ENCODE assay signal across 15 cellular contexts in genomic region chr11:60900673-60901404, GRCh38. TPM values are rescaled to one million over a fixed set of nuclear protein-coding genes. Genes with fewer than 3 reads are reported as not detected.
DNase-seq lines count a peak whose midpoint lies in the region; ATAC-seq lines count a peak whose summit lies in the region.
"Had no signal": no experiment of that assay in that cellular context is flagged by ENCODE, and none has a peak within 500 bp of the region (broad histone marks: within the 10 kb centered on the region; RNA-seq: fewer than 3 reads in every experiment).

No MANE protein-coding gene starts in this region.

- H3K27ac Mint-ChIP-seq in activated naive CD4-positive, alpha-beta T cell treated with anti-CD3 and anti-CD28 coated beads, Interleukin-2, amount 50 U/mL, for 72 hours, result peak overlapping the region; percentile 67 to 87

- H3K9me3 Mint-ChIP-seq in activated naive CD4-positive, alpha-beta T cell treated with anti-CD3 and anti-CD28 coated beads, Interleukin-2, amount 50 U/mL, for 72 hours, result no peaks in the 10 kb centered on the region
- H3K9me3 Mint-ChIP-seq: CD14-positive monocyte had no signal

- H3K36me3 Mint-ChIP-seq in activated naive CD4-positive, alpha-beta T cell treated with anti-CD3 and anti-CD28 coated beads, Interleukin-2, amount 50 U/mL, for 72 hours, result peaks cover 27 to 40% of the 10 kb centered on the region in 2 donors

- H3K36me3 ChIP-seq in SK-N-MC (ENCODE audit: insufficient read depth, low read length) (peaks cover 84% of the 10 kb centered on the region), skeletal muscle tissue (ENCODE audit: control insufficient read depth in 3 of 3, insufficient read depth in 3 of 3, low read length in 3 of 3) (peaks cover 64 to 74% (median 70%) of the 10 kb centered on the region in 3 donors)

- no peak overlapping the region for H3K4me3 ChIP-seq in SK-N-MC
- no peak overlapping the region for H3K4me3 ChIP-seq in skeletal muscle tissue (ENCODE audit: low read length in 3 of 3)
- H3K4me3 ChIP-seq: A549, HAP-1 had no signal

- H3K27ac ChIP-seq in SK-N-MC (peak overlapping the region; percentile 61; the same call in 1 of the 2 replicates), skeletal muscle tissue (ENCODE audit: low read depth, low read length) (no peak overlapping the region)
- H3K27ac ChIP-seq: A549 had no signal

- peaks cover 22 to 37% (median 24%) of the 10 kb centered on the region in 3 donors for H3K4me1 ChIP-seq in skeletal muscle tissue (ENCODE audit: control insufficient read depth in 3 of 3, insufficient read depth in 3 of 3, low read length in 3 of 3)

- ATAC-seq in activated naive CD4-positive, alpha-beta T cell treated with anti-CD3 and anti-CD28 coated beads, Interleukin-2, amount 50 U/mL, for 72 hours, result no peak
- no peak for ATAC-seq in GM19397 (IDR thresholded peaks at IDR 0.05; ENCODE audit: unreplicated experiment)
- ATAC-seq: A549 had no signal

- H3K9me3 ChIP-seq in SK-N-MC (ENCODE audit: low read depth, low read length) (no peaks in the 10 kb centered on the region), skeletal muscle tissue (ENCODE audit: control insufficient read depth in 3 of 3, low read length in 3 of 3) (no peaks in the 10 kb centered on the region)
- H3K9me3 ChIP-seq: A549, HAP-1 had no signal

- no peak overlapping the region for H3K9ac ChIP-seq in SK-N-MC (ENCODE audit: insufficient read length)
- peak overlapping the region in 2 of 3 donors; percentile 45 to 52 for H3K9ac ChIP-seq in skeletal muscle tissue (ENCODE audit: low read depth in 1 of 3, low read length in 3 of 3)

- no peak for DNase-seq in activated naive CD4-positive, alpha-beta T cell treated with anti-CD3 and anti-CD28 coated beads, Interleukin-2, amount 50 U/mL, for 72 hours (ENCODE audit: low spot score in 2 of 2)
- DNase-seq in activated naive CD4-positive, alpha-beta T cell treated with Interleukin-2 at 50 U/mL for 16 hours, result no peak
- no peak for DNase-seq in SK-N-MC (ENCODE audit: low read depth, low spot score)
- DNase-seq in medulla oblongata (ENCODE audit: extremely low spot score), result peak; percentile 68
- no peak for DNase-seq in central memory CD4-positive, alpha-beta T cell
- DNase-seq: COR-L47, Kasumi-1, NCI-H1417 treated with DMSO at 0.1 percent for 48 hours, NCI-H2029 treated with DMSO at 0.1 percent for 48 hours, NCI-H510A treated with DMSO at 0.1 percent for 48 hours had no signal

- no peaks in the 10 kb centered on the region for H3K27me3 ChIP-seq in skeletal muscle tissue (ENCODE audit: control insufficient read depth in 3 of 3, insufficient read depth in 3 of 3, low read length in 3 of 3)

RNA-seq across cellular contexts. Expression of gene PRPF19, which starts 5.5 kb away (rescaled TPM):
- total RNA-seq in activated naive CD4-positive, alpha-beta T cell treated with anti-CD3 and anti-CD28 coated beads, Interleukin-2, amount 50 U/mL, for 72 hours, result 100 to 1,000 TPM in 1 of 2 donors, 10 to 100 TPM in 1; 71.0 to 149 TPM
- 27.7 TPM for total RNA-seq in skeletal muscle tissue

RNA-seq across cellular contexts. Expression of gene TMEM109, which starts 13.1 kb away (rescaled TPM):
- total RNA-seq in activated naive CD4-positive, alpha-beta T cell treated with anti-CD3 and anti-CD28 coated beads, Interleukin-2, amount 50 U/mL, for 72 hours, result 10 to 100 TPM; 31.9 to 95.1 TPM
- total RNA-seq in skeletal muscle tissue, result 45.4 TPM

RNA-seq across cellular contexts. Expression of gene TMEM132A, which starts 23.4 kb away (rescaled TPM):
- 1 to 10 TPM in 1 of 2 donors, under 1 TPM in 1; 0.71 to 1.4 TPM for total RNA-seq in activated naive CD4-positive, alpha-beta T cell treated with anti-CD3 and anti-CD28 coated beads, Interleukin-2, amount 50 U/mL, for 72 hours
- 14.6 TPM for total RNA-seq in skeletal muscle tissue

RNA-seq across cellular contexts. Expression of gene ZP1, which starts 33.5 kb away (rescaled TPM):
- total RNA-seq in activated naive CD4-positive, alpha-beta T cell treated with anti-CD3 and anti-CD28 coated beads, Interleukin-2, amount 50 U/mL, for 72 hours, result not detected
- not detected for total RNA-seq in skeletal muscle tissue

RNA-seq across cellular contexts. Expression of gene PTGDR2, which starts 45.1 kb away (rescaled TPM):
- under 1 TPM in 1 of 2 donors, not detected in 1; 0.25 TPM for total RNA-seq in activated naive CD4-positive, alpha-beta T cell treated with anti-CD3 and anti-CD28 coated beads, Interleukin-2, amount 50 U/mL, for 72 hours
- total RNA-seq in skeletal muscle tissue, result 0.52 TPM
